1 cellular context compared by ENCODE assay signal in genomic region chr5:51242453-51242852, GRCh38.
TF ChIP-seq lines count a peak whose summit lies in the region.

No MANE protein-coding gene starts in this region.

TF ChIP-seq in SK-N-SH treated with all-trans-retinoic acid at 6 μM for 48 hours, 23 proteins besides CTCF, POLR2A, EP300 and RAD21 (continued from another document):
- TF ChIP-seq ZNF565 (CRISPR knock-in tag; conservative IDR thresholded peaks at IDR 0.05; ENCODE audit: low read depth) (no peak), OSR1 (CRISPR knock-in tag; IDR thresholded peaks at IDR 0.05) (no peak)
